ENCODE assay signal across 12 cellular contexts in the genomic region with DNA sequence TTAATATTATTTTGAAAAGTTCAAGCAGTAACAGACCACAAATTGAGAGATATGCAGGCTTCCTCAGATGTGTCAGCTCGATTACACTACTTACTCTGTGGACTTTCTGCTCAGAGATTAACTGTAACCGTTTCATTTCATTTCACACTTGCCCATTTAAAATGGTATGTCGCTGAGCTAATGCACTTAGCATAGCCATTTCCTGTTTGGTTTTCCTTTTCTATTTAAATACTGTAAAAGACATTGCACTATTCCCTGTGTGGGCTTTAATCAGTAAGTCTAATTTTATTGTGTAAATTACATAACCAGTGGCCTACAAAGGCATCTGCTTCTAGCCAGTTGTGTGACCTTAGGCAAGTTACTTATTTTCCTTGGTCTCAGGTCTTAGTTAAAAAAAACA.
DNase-seq lines count a peak whose midpoint lies in the region; ATAC-seq and TF ChIP-seq lines count a peak whose summit lies in the region.
"Had no signal": no experiment of that assay in that cellular context is flagged by ENCODE, and none has a peak within 500 bp of the region (broad histone marks: within the 10 kb centered on the region; RNA-seq: fewer than 3 reads in every experiment).

No MANE protein-coding gene starts in this region.

- H3K9me3 ChIP-seq in DOHH2 (ENCODE audit: control insufficient read depth, insufficient read depth, low read length) (no peaks in the 10 kb centered on the region), fibroblast of lung (ENCODE audit: control insufficient read depth, insufficient read depth, low read depth, low read length) (no peaks in the 10 kb centered on the region)
- H3K9me3 ChIP-seq: HAP-1 had no signal

- H3K9ac ChIP-seq in fibroblast of lung (ENCODE audit: insufficient read depth, low read length): no peak overlapping the region
- H3K9ac ChIP-seq: KMS-11 had no signal

- H3K4me1 ChIP-seq in DOHH2 (ENCODE audit: control insufficient read depth, low read length): peaks cover 35% of the 10 kb centered on the region
- no peaks in the 10 kb centered on the region for H3K4me1 ChIP-seq in fibroblast of lung (ENCODE audit: control insufficient read depth, extremely low read depth, insufficient read depth, low read length)
- H3K4me1 ChIP-seq: HAP-1 had no signal

- intact Hi-C loops in natural killer cell (cut with micrococcal nuclease): no loop called here

- peak; percentile 15 for TF ChIP-seq CTCF in DOHH2 (IDR thresholded peaks at IDR 0.05; ENCODE audit: low read depth, low read length, poor library complexity, severe bottlenecking)
- TF ChIP-seq CTCF in fibroblast of lung (conservative IDR thresholded peaks at IDR 0.05 in 1 of 2, IDR thresholded peaks at IDR 0.05 in 1 of 2; ENCODE audit: low read depth in 1 of 2, low read length in 2 of 2): no peak
- no peak for TF ChIP-seq CTCF in natural killer cell (IDR thresholded peaks at IDR 0.05)

- DNase-seq in NCI-H69 (lab: John Stamatoyannopoulos, UW) (peak; percentile 12), fibroblast of lung (ENCODE audit: low read depth in 2 of 2) (peak; percentile 50 to 53), natural killer cell (no peak), DMS114 treated with DMSO at 0.1 percent for 48 hours (lab: John Stamatoyannopoulos, UW; ENCODE audit: unreplicated experiment) (no peak), cerebellum (ENCODE audit: low spot score) (no peak)
- DNase-seq in activated CD4-positive, CD25-positive, alpha-beta regulatory T cell treated with anti-CD3 and anti-CD28 coated beads, Interleukin-2, amount 50 U/mL, for 72 hours: no peak
- DNase-seq: activated naive CD4-positive, alpha-beta T cell; glutamatergic neuron had no signal

- no peaks in the 10 kb centered on the region for H3K36me3 Mint-ChIP-seq in natural killer cell

- peaks cover 52 to 57% of the 10 kb centered on the region in 2 donors for H3K4me1 Mint-ChIP-seq in natural killer cell

- peak overlapping the region; percentile 0 for H2AFZ ChIP-seq in fibroblast of lung (ENCODE audit: low read length)

- H3K27ac Mint-ChIP-seq in natural killer cell: peak overlapping the region; percentile 90

- ATAC-seq in natural killer cell: peak; percentile 54 to 65 (median 62)
- no peak for ATAC-seq in GM19395 (IDR thresholded peaks at IDR 0.05; ENCODE audit: unreplicated experiment)

- H3K4me3 ChIP-seq in DOHH2 (ENCODE audit: low read length): peak overlapping the region; percentile 47
- H3K4me3 ChIP-seq in fibroblast of lung (replicated peaks in 1 of 4; ENCODE audit: control extremely low read depth in 1 of 4, insufficient read depth in 1 of 4, low read depth in 3 of 4, low read length in 4 of 4): no peak overlapping the region
- H3K4me3 ChIP-seq: HAP-1 had no signal

- H3K9me2 ChIP-seq in DOHH2 (replicated peaks; ENCODE audit: control insufficient read depth, low read length): no peaks in the 10 kb centered on the region

- H3K9me3 Mint-ChIP-seq in natural killer cell: no peaks in the 10 kb centered on the region

- H4K20me1 ChIP-seq in DOHH2 (ENCODE audit: control insufficient read depth, insufficient read depth, low read depth, low read length): no peaks in the 10 kb centered on the region
- H4K20me1 ChIP-seq in fibroblast of lung (ENCODE audit: control insufficient read depth, extremely low read depth, insufficient read depth, low read length): no peaks in the 10 kb centered on the region

- H3K36me3 ChIP-seq in DOHH2 (ENCODE audit: control insufficient read depth, low read length) (no peaks in the 10 kb centered on the region), fibroblast of lung (ENCODE audit: control insufficient read depth, insufficient read depth, low read length) (no peaks in the 10 kb centered on the region)
- H3K36me3 ChIP-seq: HAP-1 had no signal

- H3K27me3 Mint-ChIP-seq in natural killer cell (ENCODE audit: low read depth in 2 of 2): no peaks in the 10 kb centered on the region

- H3K4me3 Mint-ChIP-seq in natural killer cell: peak overlapping the region; percentile 47

- peak overlapping the region; percentile 62 for H3K27ac ChIP-seq in DOHH2 (ENCODE audit: low read depth, low read length)
- H3K27ac ChIP-seq in fibroblast of lung (ENCODE audit: insufficient read depth, low read length): no peak overlapping the region
- H3K27ac ChIP-seq: KMS-11 had no signal

- H3K4me2 ChIP-seq in DOHH2 (ENCODE audit: low read length) (peak overlapping the region; percentile 58), fibroblast of lung (ENCODE audit: extremely low read depth, insufficient read depth, low read length) (peak overlapping the region; percentile 63)
- H3K4me2 ChIP-seq: KMS-11 had no signal

- H3F3A ChIP-seq in DOHH2 (ENCODE audit: control insufficient read depth, insufficient read depth): peaks cover 4% of the 10 kb centered on the region

- H3K27me3 ChIP-seq in DOHH2 (ENCODE audit: control insufficient read depth, low read length) (no peaks in the 10 kb centered on the region), fibroblast of lung (ENCODE audit: control insufficient read depth, insufficient read depth, low read length) (no peaks in the 10 kb centered on the region)

- no peaks in the 10 kb centered on the region for H3K79me2 ChIP-seq in DOHH2 (ENCODE audit: control insufficient read depth, low read length)
- H3K79me2 ChIP-seq in fibroblast of lung (ENCODE audit: control insufficient read depth, insufficient read depth, low read length): no peaks in the 10 kb centered on the region

Comparison
In these comparisons a context has a peak if more than half of its experiments do, and no peak if none do; other contexts are left out.
1. DNase-seq: peak in NCI-H69 (single experiment) and fibroblast of lung (2 of 2); none in natural killer cell (single experiment), DMS114 treated with DMSO at 0.1 percent for 48 hours (single experiment), cerebellum (single experiment) and activated CD4-positive, CD25-positive, alpha-beta regulatory T cell treated with anti-CD3 and anti-CD28 coated beads, Interleukin-2, amount 50 U/mL, for 72 hours (single experiment).